In genomic region chr10:13758761-13759160, GRCh38 we compare ENCODE assay signal across 20 cellular contexts.
DNase-seq lines count a peak whose midpoint lies in the region; ATAC-seq, FAIRE-seq and TF ChIP-seq lines count a peak whose summit lies in the region.
"Had no signal": no experiment of that assay in that cellular context is flagged by ENCODE, and none has a peak within 500 bp of the region (broad histone marks: within the 10 kb centered on the region; RNA-seq: fewer than 3 reads in every experiment).

No MANE protein-coding gene starts in this region.

- no peaks in the 10 kb centered on the region for H3K9me3 ChIP-seq in neural progenitor cell (ENCODE audit: low read depth)
- H3K9me3 ChIP-seq: SJSA1, uterus had no signal

- POLR2A ChIA-PET in WTC11 (lab: Charles Lee), result interaction anchor here (0.6 kb wide), 1 partner anchor 713 kb away, joined by 5 read pairs; no protein-coding TSS in a partner anchor

- no peaks in the 10 kb centered on the region for H3K36me3 Mint-ChIP-seq in WTC11
- H3K36me3 Mint-ChIP-seq in neural progenitor cell, result peaks cover 2% of the 10 kb centered on the region
- H3K36me3 Mint-ChIP-seq: activated CD8-positive, alpha-beta memory T cell treated with anti-CD3 and anti-CD28 coated beads, Interleukin-2, amount 10 ng/mL, durations not matched to agents 7 days and 5 days had no signal

- no peak overlapping the region for H3K4me3 Mint-ChIP-seq in WTC11
- H3K4me3 Mint-ChIP-seq in neural progenitor cell, result no peak overlapping the region
- H3K4me3 Mint-ChIP-seq: activated CD8-positive, alpha-beta memory T cell treated with anti-CD3 and anti-CD28 coated beads, Interleukin-2, amount 10 ng/mL, durations not matched to agents 7 days and 5 days; central memory CD8-positive, alpha-beta T cell had no signal

- H3K79me2 ChIP-seq in neural progenitor cell (ENCODE audit: low read depth), result no peaks in the 10 kb centered on the region
- H3K79me2 ChIP-seq: parathyroid adenoma had no signal

- H3K27me3 ChIP-seq in neural progenitor cell, result no peaks in the 10 kb centered on the region
- H3K27me3 ChIP-seq: SJSA1, uterus had no signal

- peaks cover 30% of the 10 kb centered on the region for H3F3A ChIP-seq in neural progenitor cell (ENCODE audit: low read depth)

- peaks cover 65% of the 10 kb centered on the region for H3K4me1 Mint-ChIP-seq in WTC11
- peaks cover 18% of the 10 kb centered on the region for H3K4me1 Mint-ChIP-seq in neural progenitor cell
- H3K4me1 Mint-ChIP-seq: central memory CD8-positive, alpha-beta T cell had no signal

- H3K4me3 ChIP-seq in neural progenitor cell, result peak overlapping the region; percentile 15
- H3K4me3 ChIP-seq: SJSA1, uterus had no signal

- TF ChIP-seq CTCF in WTC11 (IDR thresholded peaks at IDR 0.05), result no peak
- no peak for TF ChIP-seq CTCF in neural progenitor cell (IDR thresholded peaks at IDR 0.05)

- no peak overlapping the region for H3K9ac ChIP-seq in neural progenitor cell
- H3K9ac ChIP-seq: parathyroid adenoma had no signal

- H3K36me3 ChIP-seq in neural progenitor cell, result no peaks in the 10 kb centered on the region
- H3K36me3 ChIP-seq: SJSA1, uterus had no signal

- DNase-seq in EH (ENCODE audit: low read depth), result peak; percentile 18
- DNase-seq in WTC11 (ENCODE audit: low spot score), result no peak
- DNase-seq in fibroblast of peridontal ligament (ENCODE audit: extremely low read depth), result peak; percentile 58
- no peak for DNase-seq in neural progenitor cell (ENCODE audit: low spot score)
- no peak for DNase-seq in activated CD4-positive, alpha-beta T cell treated with anti-CD3 and anti-CD28 coated beads, Interleukin-2, amount 50 U/mL, for 48 hours
- no peak for DNase-seq in urothelium cell line (ENCODE audit: low spot score)
- DNase-seq in NCI-H2196 (lab: John Stamatoyannopoulos, UW; ENCODE audit: unreplicated experiment), result no peak
- DNase-seq: activated CD4-positive, CD25-positive, alpha-beta regulatory T cell treated with anti-CD3 and anti-CD28 coated beads, Interleukin-2, amount 50 U/mL, for 72 hours; activated CD8-positive, alpha-beta memory T cell treated with anti-CD3 and anti-CD28 coated beads, Interleukin-2, amount 10 ng/mL, durations not matched to agents 7 days and 5 days; HCEC 1CT; NCI-H1417 treated with DMSO at 0.1 percent for 48 hours; NCI-H774; stimulated activated CD4-positive, alpha-beta T cell treated with anti-CD3 and anti-CD28 coated beads, Interleukin-4, amount 100 ng/mL, for 1 hour; uterus had no signal

- H3K4me2 ChIP-seq in neural progenitor cell, result peak overlapping the region; percentile 48

- H3K27me3 Mint-ChIP-seq in WTC11 (ENCODE audit: low read depth) (no peaks in the 10 kb centered on the region), neural progenitor cell (ENCODE audit: insufficient read depth, low read depth) (no peaks in the 10 kb centered on the region)

- H2AFZ ChIP-seq in neural progenitor cell (replicated peaks), result no peak overlapping the region
- H2AFZ ChIP-seq: parathyroid adenoma had no signal

- H3K4me1 ChIP-seq in neural progenitor cell, result peaks cover 34% of the 10 kb centered on the region
- H3K4me1 ChIP-seq: parathyroid adenoma, SJSA1, uterus had no signal

- peaks cover 5% of the 10 kb centered on the region for H4K20me1 ChIP-seq in neural progenitor cell (ENCODE audit: low read depth)

- H3K9me3 Mint-ChIP-seq in WTC11, result no peaks in the 10 kb centered on the region
- H3K9me3 Mint-ChIP-seq in neural progenitor cell, result no peaks in the 10 kb centered on the region
- H3K9me3 Mint-ChIP-seq: activated T-helper 2 cell treated with anti-CD3 and anti-CD28 coated beads, Interferon-gamma antibody, Interleukin-2, Interleukin-4, amounts not matched to agents 10 μg/mL and 5 μg/mL and 100 μg/mL, durations not matched to agents 14 hours and 24 hours and 36 hours; central memory CD8-positive, alpha-beta T cell had no signal

- CTCF ChIA-PET in WTC11 (lab: Charles Lee), result interaction anchor here (1.0 to 2.5 kb wide), 2 partner anchors 91 to 99 kb away, joined by 3 to 6 read pairs; no protein-coding TSS in a partner anchor

- no peak for FAIRE-seq in urothelium cell line (lab: Jason Lieb, UNC)

- peak overlapping the region; percentile 84 for H3K27ac ChIP-seq in neural progenitor cell
- H3K27ac ChIP-seq: parathyroid adenoma, SJSA1, uterus had no signal

- no peak for ATAC-seq in WTC11
- no peak for ATAC-seq in GM18909 (IDR thresholded peaks at IDR 0.05; ENCODE audit: poor library complexity, unreplicated experiment)
- ATAC-seq: activated CD8-positive, alpha-beta memory T cell treated with anti-CD3 and anti-CD28 coated beads, Interleukin-2, amount 10 ng/mL, durations not matched to agents 7 days and 5 days; left lobe of liver had no signal

- H3K27ac Mint-ChIP-seq in WTC11 (peak overlapping the region; percentile 81), neural progenitor cell (peak overlapping the region; percentile 81)
- H3K27ac Mint-ChIP-seq: activated CD8-positive, alpha-beta memory T cell treated with anti-CD3 and anti-CD28 coated beads, Interleukin-2, amount 10 ng/mL, durations not matched to agents 7 days and 5 days; activated T-helper 2 cell treated with anti-CD3 and anti-CD28 coated beads, Interferon-gamma antibody, Interleukin-2, Interleukin-4, amounts not matched to agents 10 μg/mL and 5 μg/mL and 100 μg/mL, durations not matched to agents 14 hours and 24 hours and 36 hours had no signal

TF ChIP-seq in WTC11, 78 proteins besides CTCF, POLR2A, EP300 and RAD21:
- TF ChIP-seq JAZF1 (CRISPR knock-in tag; IDR thresholded peaks at IDR 0.05) (no peak), FOXP1 (CRISPR knock-in tag; IDR thresholded peaks at IDR 0.05; ENCODE audit: borderline replicate concordance) (no peak), NFE2L1 (CRISPR knock-in tag; IDR thresholded peaks at IDR 0.05) (no peak), FOXP4 (CRISPR knock-in tag; IDR thresholded peaks at IDR 0.05) (no peak), ZNF671 (CRISPR knock-in tag; IDR thresholded peaks at IDR 0.05) (no peak), ELF4 (CRISPR knock-in tag; IDR thresholded peaks at IDR 0.05; ENCODE audit: low read depth) (no peak), MAX (CRISPR knock-in tag; IDR thresholded peaks at IDR 0.05) (no peak), TEAD4 (CRISPR knock-in tag; IDR thresholded peaks at IDR 0.05) (no peak), TCF7 (CRISPR knock-in tag; IDR thresholded peaks at IDR 0.05; ENCODE audit: low read depth) (no peak), GABPB1 (CRISPR knock-in tag; IDR thresholded peaks at IDR 0.05) (no peak), ZNF138 (CRISPR knock-in tag; conservative IDR thresholded peaks at IDR 0.05) (no peak), HMGXB4 (CRISPR knock-in tag; IDR thresholded peaks at IDR 0.05) (no peak), CDX4 (CRISPR knock-in tag; IDR thresholded peaks at IDR 0.05; ENCODE audit: borderline replicate concordance) (no peak)

Comparison
In these comparisons a context has a peak if more than half of its experiments do, and no peak if none do; other contexts are left out.
1. DNase-seq: peak in EH (single experiment) and fibroblast of peridontal ligament (single experiment); none in WTC11 (single experiment), neural progenitor cell (single experiment), activated CD4-positive, alpha-beta T cell treated with anti-CD3 and anti-CD28 coated beads, Interleukin-2, amount 50 U/mL, for 48 hours (0 of 2), urothelium cell line (single experiment) and NCI-H2196 (single experiment).